In genomic region chrY:4991743-4992400, GRCh38 we compare ENCODE assay signal across 11 cellular contexts. TPM values are rescaled to one million over a fixed set of nuclear protein-coding genes. Genes with fewer than 3 reads are reported as not detected.
DNase-seq lines count a peak whose midpoint lies in the region; ATAC-seq and TF ChIP-seq lines count a peak whose summit lies in the region.
"Not testable (repeated sequence)": the region's sequence is repeated elsewhere in the genome, so short reads cannot be mapped to it uniquely, and the experiment has no call there.
"Had no signal": no experiment of that assay in that cellular context is flagged by ENCODE, and none has a peak within 500 bp of the region (broad histone marks: within the 10 kb centered on the region; RNA-seq: fewer than 3 reads in every experiment).

No MANE protein-coding gene starts in this region.

- ATAC-seq in GM18520 (IDR thresholded peaks at IDR 0.05; ENCODE audit: unreplicated experiment) (peak; percentile 82), GM19463 (IDR thresholded peaks at IDR 0.05; ENCODE audit: unreplicated experiment) (peak; percentile 100), HG03064 (IDR thresholded peaks at IDR 0.05; ENCODE audit: low read depth, unreplicated experiment) (peak; percentile 93), HG03521 (IDR thresholded peaks at IDR 0.05; ENCODE audit: unreplicated experiment) (peak; percentile 99), left ventricle myocardium superior (peak; percentile 39)

- not testable (repeated sequence) for H3K27ac Mint-ChIP-seq in HFFc6; activated CD4-positive, alpha-beta memory T cell treated with anti-CD3 and anti-CD28 coated beads, Interleukin-2, amount 10 ng/mL, durations not matched to agents 7 days and 5 days

- TF ChIP-seq CTCF in HFFc6 (IDR thresholded peaks at IDR 0.05) = peak; percentile 45; the same call in 1 of the 2 replicates

- not testable (repeated sequence) for DNase-seq in HFFc6; activated CD4-positive, alpha-beta memory T cell treated with anti-CD3 and anti-CD28 coated beads, Interleukin-2, amount 10 ng/mL, durations not matched to agents 7 days and 5 days; left ventricle myocardium superior

- intact Hi-C loops in left ventricle myocardium superior (cut with micrococcal nuclease) = not testable (repeated sequence)

- not testable (repeated sequence) for H3K9me3 Mint-ChIP-seq in HFFc6; activated CD4-positive, alpha-beta memory T cell treated with anti-CD3 and anti-CD28 coated beads, Interleukin-2, amount 10 ng/mL, durations not matched to agents 7 days and 5 days

- CTCF ChIA-PET in activated CD4-positive, alpha-beta memory T cell treated with anti-CD3 and anti-CD28 coated beads, Interleukin-2, amount 10 ng/mL, durations not matched to agents 7 days and 5 days (lab: Charles Lee) = not testable (repeated sequence)

- POLR2A ChIA-PET in activated CD4-positive, alpha-beta memory T cell treated with anti-CD3 and anti-CD28 coated beads, Interleukin-2, amount 10 ng/mL, durations not matched to agents 7 days and 5 days (lab: Charles Lee) = not testable (repeated sequence)

- not testable (repeated sequence) for H3K4me3 Mint-ChIP-seq in HFFc6
- peak overlapping the region; percentile 21 for H3K4me3 Mint-ChIP-seq in activated CD4-positive, alpha-beta memory T cell treated with anti-CD3 and anti-CD28 coated beads, Interleukin-2, amount 10 ng/mL, durations not matched to agents 7 days and 5 days

- not testable (repeated sequence) for H3K27me3 Mint-ChIP-seq in HFFc6 (ENCODE audit: insufficient read depth); activated CD4-positive, alpha-beta memory T cell treated with anti-CD3 and anti-CD28 coated beads, Interleukin-2, amount 10 ng/mL, durations not matched to agents 7 days and 5 days

- H3K4me1 Mint-ChIP-seq in HFFc6 (ENCODE audit: low read depth); activated CD4-positive, alpha-beta memory T cell treated with anti-CD3 and anti-CD28 coated beads, Interleukin-2, amount 10 ng/mL, durations not matched to agents 7 days and 5 days: not testable (repeated sequence)

- H3K36me3 Mint-ChIP-seq in HFFc6 (ENCODE audit: low read depth); activated CD4-positive, alpha-beta memory T cell treated with anti-CD3 and anti-CD28 coated beads, Interleukin-2, amount 10 ng/mL, durations not matched to agents 7 days and 5 days (ENCODE audit: low read depth): not testable (repeated sequence)

RNA-seq across cellular contexts. Expression of gene PCDH11Y, which starts 8.2 kb away (rescaled TPM):
- total RNA-seq in HFFc6 (2021; fragmentation: NEBNext Ultra II Directional; extraction: Animal tissue kit (Norgen Biotek cat#: 25700)) = not detected
- total RNA-seq in activated CD4-positive, alpha-beta memory T cell treated with anti-CD3 and anti-CD28 coated beads, Interleukin-2, amount 10 ng/mL, durations not matched to agents 7 days and 5 days = not detected
- 0.10 TPM for total RNA-seq in left ventricle myocardium superior
- total RNA-seq: activated CD4-positive, alpha-beta T cell treated with anti-CD3 and anti-CD28 coated beads, Interleukin-2, amount 10 ng/mL, durations not matched to agents 24 days and 14 days; B cell; lung; renal cortical epithelial cell had no signal

Comparison
In these comparisons a context has a peak if more than half of its experiments do, and no peak if none do; other contexts are left out.
1. ATAC-seq: peak in every context shown above with its lines; median percentile 100 in GM19463; 99 in HG03521; 93 in HG03064; 82 in GM18520; 39 in left ventricle myocardium superior.